11 cellular contexts compared by ENCODE assay signal in the genomic region with DNA sequence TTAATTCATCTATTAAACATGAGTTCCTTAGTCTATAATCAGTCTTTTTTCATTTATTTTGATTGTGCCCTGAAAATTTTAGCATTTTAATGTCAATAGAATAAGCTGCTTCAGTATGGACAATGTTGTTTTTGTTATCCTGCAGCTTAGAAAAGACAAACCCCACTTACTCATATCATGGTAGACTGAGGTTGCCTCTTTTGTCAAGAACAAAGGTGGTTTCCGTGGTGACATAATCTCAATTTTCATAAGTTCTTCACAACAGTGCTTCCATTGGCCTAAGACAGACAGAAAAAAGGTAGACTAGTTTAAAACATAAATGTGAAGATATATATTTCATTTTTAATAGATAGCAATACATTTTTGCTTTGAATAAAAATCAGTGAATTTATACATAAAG.
DNase-seq lines count a peak whose midpoint lies in the region; ATAC-seq lines count a peak whose summit lies in the region.
"Had no signal": no experiment of that assay in that cellular context is flagged by ENCODE, and none has a peak within 500 bp of the region (broad histone marks: within the 10 kb centered on the region; RNA-seq: fewer than 3 reads in every experiment).

No MANE protein-coding gene starts in this region.

- no peak overlapping the region for H4K8ac ChIP-seq in trophoblast cell (ENCODE audit: low read depth, low read length)

- H3K9me3 Mint-ChIP-seq in CD4-positive, CD25-positive, alpha-beta regulatory T cell, result peaks cover 0 to 1% (median 0%) of the 10 kb centered on the region in 7 donors
- H3K9me3 Mint-ChIP-seq in activated CD8-positive, alpha-beta T cell treated with anti-CD3 and anti-CD28 coated beads, Interleukin-2, amount 10 ng/mL, durations not matched to agents 7 days and 5 days (ENCODE audit: insufficient read depth), result peaks cover 5% of the 10 kb centered on the region

- H3K9ac ChIP-seq in trophoblast cell (ENCODE audit: low read length), result no peak overlapping the region

- H3K4me3 ChIP-seq in CD4-positive, CD25-positive, alpha-beta regulatory T cell (ENCODE audit: low read depth, low read length), result peak overlapping the region; percentile 46
- no peak overlapping the region for H3K4me3 ChIP-seq in trophoblast cell (ENCODE audit: low read depth, low read length)

- no peak overlapping the region for H4K12ac ChIP-seq in trophoblast cell (ENCODE audit: low read depth, low read length)

- H3K9me3 ChIP-seq in CD4-positive, CD25-positive, alpha-beta regulatory T cell (ENCODE audit: control insufficient read depth in 2 of 2, low read length in 2 of 2), result no peaks in the 10 kb centered on the region
- no peaks in the 10 kb centered on the region for H3K9me3 ChIP-seq in trophoblast cell (ENCODE audit: insufficient read depth, low read depth, low read length)

- no peak overlapping the region for H4K91ac ChIP-seq in trophoblast cell (ENCODE audit: low read depth, low read length)

- H3K4me3 Mint-ChIP-seq in CD4-positive, CD25-positive, alpha-beta regulatory T cell, result peak overlapping the region in 3 of 4 donors; percentile 42 to 63 (median 55)
- no peak overlapping the region for H3K4me3 Mint-ChIP-seq in activated CD8-positive, alpha-beta T cell treated with anti-CD3 and anti-CD28 coated beads, Interleukin-2, amount 10 ng/mL, durations not matched to agents 7 days and 5 days

- H3K79me1 ChIP-seq in trophoblast cell (ENCODE audit: low read length), result no peaks in the 10 kb centered on the region

- peaks cover 69% of the 10 kb centered on the region for H3K36me3 ChIP-seq in CD4-positive, CD25-positive, alpha-beta regulatory T cell (ENCODE audit: control insufficient read depth, insufficient read depth, low read length)
- H3K36me3 ChIP-seq in trophoblast cell (ENCODE audit: control insufficient read depth in 1 of 2, insufficient read depth in 2 of 2, low read length in 2 of 2), result peaks cover 2 to 4% of the 10 kb centered on the region in 2 experiments

- H3K36me3 Mint-ChIP-seq in CD4-positive, CD25-positive, alpha-beta regulatory T cell, result peaks cover 39% of the 10 kb centered on the region
- H3K36me3 Mint-ChIP-seq in activated CD8-positive, alpha-beta T cell treated with anti-CD3 and anti-CD28 coated beads, Interleukin-2, amount 10 ng/mL, durations not matched to agents 7 days and 5 days (ENCODE audit: low read depth), result peaks cover 19% of the 10 kb centered on the region

- no peak overlapping the region for H2BK120ac ChIP-seq in trophoblast cell (ENCODE audit: insufficient read depth, low read length, poor library complexity)

- no peak overlapping the region for H2AK5ac ChIP-seq in trophoblast cell (ENCODE audit: low read length)

- no peak overlapping the region for H3K23ac ChIP-seq in trophoblast cell (ENCODE audit: low read length)

- H3K4me2 ChIP-seq in trophoblast cell (ENCODE audit: low read length), result no peak overlapping the region

- no peak overlapping the region for H3K14ac ChIP-seq in trophoblast cell (ENCODE audit: low read length)

- peak; percentile 88 to 89 for ATAC-seq in CD4-positive, CD25-positive, alpha-beta regulatory T cell (ENCODE audit: low read depth in 2 of 2)
- peak; percentile 84 for ATAC-seq in GM18858 (IDR thresholded peaks at IDR 0.05; ENCODE audit: unreplicated experiment)
- peak; percentile 89 for ATAC-seq in HG02885 (IDR thresholded peaks at IDR 0.05; ENCODE audit: poor library complexity, unreplicated experiment)
- ATAC-seq in activated CD8-positive, alpha-beta T cell treated with anti-CD3 and anti-CD28 coated beads, Interleukin-2, amount 10 ng/mL, durations not matched to agents 7 days and 5 days, result peak; percentile 98

- H3K4me1 ChIP-seq in CD4-positive, CD25-positive, alpha-beta regulatory T cell (ENCODE audit: control insufficient read depth, insufficient read depth, low read length, poor library complexity, severe bottlenecking), result peaks cover 55% of the 10 kb centered on the region
- H3K4me1 ChIP-seq in trophoblast cell (ENCODE audit: control insufficient read depth in 1 of 2, insufficient read depth in 2 of 2, low read length in 2 of 2), result no peaks in the 10 kb centered on the region

- no peak overlapping the region for H3K18ac ChIP-seq in trophoblast cell (ENCODE audit: low read length)

- no peaks in the 10 kb centered on the region for H3K27me3 ChIP-seq in CD4-positive, CD25-positive, alpha-beta regulatory T cell (ENCODE audit: control insufficient read depth, insufficient read depth, low read length)
- H3K27me3 ChIP-seq in trophoblast cell (ENCODE audit: insufficient read depth, low read length), result no peaks in the 10 kb centered on the region

- H2BK12ac ChIP-seq in trophoblast cell (ENCODE audit: low read length), result no peak overlapping the region

- POLR2A ChIA-PET in activated CD8-positive, alpha-beta T cell treated with anti-CD3 and anti-CD28 coated beads, Interleukin-2, amount 10 ng/mL, durations not matched to agents 7 days and 5 days (lab: Charles Lee), result interaction anchor here (0.6 to 1.6 kb wide), 4 partner anchors 16 to 152 kb away, joined by 3 to 8 read pairs (median 3); no protein-coding TSS in a partner anchor

- no peak overlapping the region for H2AFZ ChIP-seq in trophoblast cell (ENCODE audit: insufficient read depth, low read length, poor library complexity)

- peak overlapping the region; percentile 74 for H3K27ac ChIP-seq in CD4-positive, CD25-positive, alpha-beta regulatory T cell (ENCODE audit: insufficient read depth, low read length, poor library complexity, severe bottlenecking)
- no peak overlapping the region for H3K27ac ChIP-seq in trophoblast cell (ENCODE audit: low read depth, low read length)

- CTCF ChIA-PET in activated CD8-positive, alpha-beta T cell treated with anti-CD3 and anti-CD28 coated beads, Interleukin-2, amount 10 ng/mL, durations not matched to agents 7 days and 5 days (lab: Charles Lee), result interaction anchor here (0.8 to 1.9 kb wide), 6 partner anchors 9 to 161 kb away, joined by 3 to 12 read pairs (median 4); no protein-coding TSS in a partner anchor

- no peak overlapping the region for H3K4ac ChIP-seq in trophoblast cell (ENCODE audit: low read depth, low read length)

- no peak overlapping the region for H2BK5ac ChIP-seq in trophoblast cell (ENCODE audit: low read depth, low read length, poor library complexity)

- DNase-seq in CD4-positive, CD25-positive, alpha-beta regulatory T cell, result peak in 2 of 3 donors; percentile 72 to 88
- no peak for DNase-seq in activated CD8-positive, alpha-beta T cell treated with anti-CD3 and anti-CD28 coated beads, Interleukin-2, amount 10 ng/mL, durations not matched to agents 7 days and 5 days
- no peak for DNase-seq in trophoblast cell
- no peak for DNase-seq in anterior cingulate cortex (lab: John Stamatoyannopoulos, UW)
- DNase-seq in NCI-H2081 treated with DMSO at 0.1 percent for 48 hours (lab: John Stamatoyannopoulos, UW), result no peak
- DNase-seq in cortex of kidney (lab: John Stamatoyannopoulos, UW), result no peak
- DNase-seq: AML-193, amniotic stem cell, GDM1 had no signal

- no peaks in the 10 kb centered on the region for H3K79me2 ChIP-seq in trophoblast cell (ENCODE audit: control insufficient read depth, insufficient read depth, low read length, poor library complexity)

- H3K27ac Mint-ChIP-seq in CD4-positive, CD25-positive, alpha-beta regulatory T cell, result peak overlapping the region; percentile 83 to 91 (median 84)
- H3K27ac Mint-ChIP-seq in activated CD8-positive, alpha-beta T cell treated with anti-CD3 and anti-CD28 coated beads, Interleukin-2, amount 10 ng/mL, durations not matched to agents 7 days and 5 days, result peak overlapping the region; percentile 37

- H3K27me3 Mint-ChIP-seq in CD4-positive, CD25-positive, alpha-beta regulatory T cell, result no peaks in the 10 kb centered on the region
- H3K27me3 Mint-ChIP-seq in activated CD8-positive, alpha-beta T cell treated with anti-CD3 and anti-CD28 coated beads, Interleukin-2, amount 10 ng/mL, durations not matched to agents 7 days and 5 days (ENCODE audit: low read depth), result no peaks in the 10 kb centered on the region

- H3K4me1 Mint-ChIP-seq in CD4-positive, CD25-positive, alpha-beta regulatory T cell, result peaks cover 38 to 68% (median 58%) of the 10 kb centered on the region in 4 donors
- H3K4me1 Mint-ChIP-seq in activated CD8-positive, alpha-beta T cell treated with anti-CD3 and anti-CD28 coated beads, Interleukin-2, amount 10 ng/mL, durations not matched to agents 7 days and 5 days (ENCODE audit: low read depth), result peaks cover 28% of the 10 kb centered on the region

- no CpG with 5 or more reads among the region's 1 CpG for WGBS in trophoblast cell (ENCODE audit: extremely low coverage, insufficient coverage, insufficient read length)

Comparison
In these comparisons a context has a peak if more than half of its experiments do, and no peak if none do; other contexts are left out.
1. DNase-seq: peak in CD4-positive, CD25-positive, alpha-beta regulatory T cell (2 of 3); none in activated CD8-positive, alpha-beta T cell treated with anti-CD3 and anti-CD28 coated beads, Interleukin-2, amount 10 ng/mL, durations not matched to agents 7 days and 5 days (single experiment), trophoblast cell (0 of 2), anterior cingulate cortex (0 of 58), NCI-H2081 treated with DMSO at 0.1 percent for 48 hours (single experiment) and cortex of kidney (single experiment).
2. Peak in every context shown above with its lines, with median percentiles within 50 percentile points of each other: ATAC-seq.